1 cellular context compared by ENCODE assay signal in the genomic region with DNA sequence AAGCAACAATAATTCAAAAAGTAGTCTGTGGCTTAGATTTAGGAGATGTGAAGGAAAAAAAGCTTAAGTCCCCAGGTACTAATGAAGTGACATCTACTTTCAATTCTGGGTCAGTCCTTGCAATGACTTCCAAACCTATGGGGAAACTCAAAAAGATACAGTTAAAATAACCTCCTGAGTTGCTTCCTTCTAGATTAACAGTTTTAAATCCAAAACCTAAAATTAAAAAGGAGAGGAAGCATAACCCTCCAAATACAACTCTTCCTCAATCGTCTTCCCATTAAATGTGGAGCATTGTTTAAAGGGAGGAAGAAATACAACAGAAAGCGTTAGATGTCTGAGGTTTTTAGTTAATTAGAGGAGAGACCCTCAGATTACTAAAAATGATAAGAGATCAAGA.
TF ChIP-seq lines count a peak whose summit lies in the region.

No MANE protein-coding gene starts in this region.

TF ChIP-seq in GM12878, 131 proteins besides CTCF, POLR2A, EP300 and RAD21 (continued from another document):
- no peak for TF ChIP-seq POLR2AphosphoS2 (IDR thresholded peaks at IDR 0.05; ENCODE audit: low read depth, low read length)
- TF ChIP-seq, protein P1, sequence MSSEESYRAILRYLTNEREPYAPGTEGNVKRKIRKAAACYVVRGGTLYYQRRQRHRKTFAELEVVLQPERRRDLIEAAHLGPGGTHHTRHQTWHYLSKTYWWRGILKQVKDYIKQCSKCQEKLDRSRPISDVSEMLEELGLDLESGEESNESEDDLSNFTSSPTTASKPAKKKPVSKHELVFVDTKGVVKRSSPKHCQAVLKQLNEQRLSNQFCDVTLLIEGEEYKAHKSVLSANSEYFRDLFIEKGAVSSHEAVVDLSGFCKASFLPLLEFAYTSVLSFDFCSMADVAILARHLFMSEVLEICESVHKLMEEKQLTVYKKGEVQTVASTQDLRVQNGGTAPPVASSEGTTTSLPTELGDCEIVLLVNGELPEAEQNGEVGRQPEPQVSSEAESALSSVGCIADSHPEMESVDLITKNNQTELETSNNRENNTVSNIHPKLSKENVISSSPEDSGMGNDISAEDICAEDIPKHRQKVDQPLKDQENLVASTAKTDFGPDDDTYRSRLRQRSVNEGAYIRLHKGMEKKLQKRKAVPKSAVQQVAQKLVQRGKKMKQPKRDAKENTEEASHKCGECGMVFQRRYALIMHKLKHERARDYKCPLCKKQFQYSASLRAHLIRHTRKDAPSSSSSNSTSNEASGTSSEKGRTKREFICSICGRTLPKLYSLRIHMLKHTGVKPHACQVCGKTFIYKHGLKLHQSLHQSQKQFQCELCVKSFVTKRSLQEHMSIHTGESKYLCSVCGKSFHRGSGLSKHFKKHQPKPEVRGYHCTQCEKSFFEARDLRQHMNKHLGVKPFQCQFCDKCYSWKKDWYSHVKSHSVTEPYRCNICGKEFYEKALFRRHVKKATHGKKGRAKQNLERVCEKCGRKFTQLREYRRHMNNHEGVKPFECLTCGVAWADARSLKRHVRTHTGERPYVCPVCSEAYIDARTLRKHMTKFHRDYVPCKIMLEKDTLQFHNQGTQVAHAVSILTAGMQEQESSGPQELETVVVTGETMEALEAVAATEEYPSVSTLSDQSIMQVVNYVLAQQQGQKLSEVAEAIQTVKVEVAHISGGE (CRISPR knock-in tag; IDR thresholded peaks at IDR 0.05): no peak
- TF ChIP-seq SIX5 (IDR thresholded peaks at IDR 0.05; ENCODE audit: low read depth, low read length, severe bottlenecking): no peak
- no peak for TF ChIP-seq BACH1 (IDR thresholded peaks at IDR 0.05; ENCODE audit: borderline replicate concordance)
- TF ChIP-seq, protein P2, sequence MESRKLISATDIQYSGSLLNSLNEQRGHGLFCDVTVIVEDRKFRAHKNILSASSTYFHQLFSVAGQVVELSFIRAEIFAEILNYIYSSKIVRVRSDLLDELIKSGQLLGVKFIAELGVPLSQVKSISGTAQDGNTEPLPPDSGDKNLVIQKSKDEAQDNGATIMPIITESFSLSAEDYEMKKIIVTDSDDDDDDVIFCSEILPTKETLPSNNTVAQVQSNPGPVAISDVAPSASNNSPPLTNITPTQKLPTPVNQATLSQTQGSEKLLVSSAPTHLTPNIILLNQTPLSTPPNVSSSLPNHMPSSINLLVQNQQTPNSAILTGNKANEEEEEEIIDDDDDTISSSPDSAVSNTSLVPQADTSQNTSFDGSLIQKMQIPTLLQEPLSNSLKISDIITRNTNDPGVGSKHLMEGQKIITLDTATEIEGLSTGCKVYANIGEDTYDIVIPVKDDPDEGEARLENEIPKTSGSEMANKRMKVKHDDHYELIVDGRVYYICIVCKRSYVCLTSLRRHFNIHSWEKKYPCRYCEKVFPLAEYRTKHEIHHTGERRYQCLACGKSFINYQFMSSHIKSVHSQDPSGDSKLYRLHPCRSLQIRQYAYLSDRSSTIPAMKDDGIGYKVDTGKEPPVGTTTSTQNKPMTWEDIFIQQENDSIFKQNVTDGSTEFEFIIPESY (IDR thresholded peaks at IDR 0.05): no peak
- no peak for TF ChIP-seq SP1 (IDR thresholded peaks at IDR 0.05; ENCODE audit: low read depth, low read length)
TF ChIP-seq in GM12878: peak in this region for 0.
